In the genomic region with DNA sequence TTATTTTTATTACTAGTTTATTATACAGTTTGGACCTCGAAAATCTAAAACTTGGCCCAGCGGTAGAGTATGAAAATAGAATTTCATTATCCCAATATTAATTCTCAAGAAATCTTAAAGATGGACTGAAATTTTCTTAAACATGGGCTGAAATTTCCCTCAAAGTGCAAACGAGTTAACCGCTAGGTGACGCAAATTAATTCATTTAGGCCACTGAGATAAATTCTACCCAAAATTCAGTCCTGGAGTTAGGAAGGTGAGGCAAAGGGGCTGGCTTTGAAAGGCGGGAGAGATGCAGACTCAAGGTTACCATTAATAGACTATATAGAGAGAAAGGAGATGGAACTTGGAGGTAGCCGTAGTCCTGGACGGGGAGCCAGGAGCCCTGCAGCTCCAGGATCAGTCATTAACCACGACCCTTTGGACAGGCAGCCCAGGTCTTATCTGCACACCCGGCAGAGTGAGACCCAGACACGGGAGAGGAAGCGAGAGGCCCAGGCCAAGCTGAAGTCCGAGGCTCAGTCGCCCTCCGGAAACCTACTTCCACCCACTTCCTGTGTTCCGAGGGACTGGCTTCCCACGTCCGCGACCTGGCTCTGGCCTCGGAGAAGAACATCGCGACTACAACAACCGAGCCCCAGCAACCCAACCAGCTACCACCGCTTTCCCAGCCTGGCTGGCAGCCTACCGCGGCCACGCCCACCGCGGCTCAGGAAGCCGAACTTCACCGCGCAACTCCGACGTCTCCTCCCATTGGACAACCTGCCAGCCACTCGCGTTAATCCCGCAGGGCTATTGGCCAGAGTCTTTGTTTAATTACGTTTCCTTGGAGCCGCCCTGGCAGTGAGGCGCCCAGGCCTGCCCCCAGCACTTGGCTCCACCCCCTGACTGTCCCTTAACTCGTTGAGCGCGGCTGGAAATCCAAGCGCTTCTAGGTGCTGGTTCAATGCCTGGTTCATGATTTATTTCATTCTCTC, we compare ENCODE assay signal across 8 cellular contexts. TPM values are rescaled to one million over a fixed set of nuclear protein-coding genes. Genes with fewer than 3 reads are reported as not detected.
DNase-seq lines count a peak whose midpoint lies in the region; ATAC-seq and TF ChIP-seq lines count a peak whose summit lies in the region.

A gene with protein sequence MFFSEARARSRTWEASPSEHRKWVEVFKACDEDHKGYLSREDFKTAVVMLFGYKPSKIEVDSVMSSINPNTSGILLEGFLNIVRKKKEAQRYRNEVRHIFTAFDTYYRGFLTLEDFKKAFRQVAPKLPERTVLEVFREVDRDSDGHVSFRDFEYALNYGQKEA (minus strand): TSS at position 686 of the 977 bp plus-strand sequence. CDS start 70 bp downstream, at position 616.

- peak within 1 kb of the TSS; percentile 82 for H3K4me3 ChIP-seq in epithelial cell of proximal tubule (ENCODE audit: low read depth, low read length)

- ATAC-seq in GM21576 (IDR thresholded peaks at IDR 0.05; ENCODE audit: unreplicated experiment), result peak; percentile 82

- DNase-seq in DMS153 treated with DMSO at 0.1 percent for 48 hours (lab: John Stamatoyannopoulos, UW; ENCODE audit: unreplicated experiment), result peak; percentile 99
- DNase-seq in OCI-M2 (lab: John Stamatoyannopoulos, UW; ENCODE audit: unreplicated experiment), result peak; percentile 92
- peak; percentile 89 for DNase-seq in activated T-cell treated with anti-CD3 and anti-CD28 coated beads, Interleukin-2, amount 50 U/mL, for 1 hour
- peak; percentile 80 for DNase-seq in epithelial cell of proximal tubule (ENCODE audit: low read depth)
- peak; percentile 98 for DNase-seq in mucosa of gallbladder (ENCODE audit: low spot score)
- DNase-seq in stimulated activated CD8-positive, alpha-beta memory T cell treated with anti-CD3 and anti-CD28 coated beads, Interleukin-4, amount 100 ng/mL, for 4 hours (ENCODE audit: low read depth in 2 of 2, low spot score in 1 of 2), result peak; percentile 89 to 90

- TF ChIP-seq RAD21 in Ishikawa (IDR thresholded peaks at IDR 0.05; ENCODE audit: low read depth), result no peak

- TF ChIP-seq CTCF in epithelial cell of proximal tubule (conservative IDR thresholded peaks at IDR 0.05; ENCODE audit: low read depth, low read length), result peak; percentile 38

- no peak for TF ChIP-seq EP300 in Ishikawa (IDR thresholded peaks at IDR 0.05; ENCODE audit: borderline replicate concordance)

TF ChIP-seq in Ishikawa, 13 proteins besides CTCF, POLR2A, EP300 and RAD21:
- TF ChIP-seq FOXM1 (IDR thresholded peaks at IDR 0.05; ENCODE audit: borderline replicate concordance, low read depth) (peak; percentile 69; the same call in 1 of the 2 replicates), EGR1 (IDR thresholded peaks at IDR 0.05) (no peak), NFIC (IDR thresholded peaks at IDR 0.05) (peak; percentile 46; the same call in 1 of the 2 replicates), CEBPB (IDR thresholded peaks at IDR 0.05) (no peak), ZBTB7A (IDR thresholded peaks at IDR 0.05; ENCODE audit: low read depth) (no peak), TEAD4 (IDR thresholded peaks at IDR 0.05) (no peak), YY1 (IDR thresholded peaks at IDR 0.05; ENCODE audit: low read depth) (no peak), TAF1 (IDR thresholded peaks at IDR 0.05; ENCODE audit: low read depth) (peak; percentile 74), TCF12 (IDR thresholded peaks at IDR 0.05; ENCODE audit: low read depth) (no peak; the same call in 1 of the 2 replicates), CREB1 (IDR thresholded peaks at IDR 0.05; ENCODE audit: low read depth) (peak; percentile 54; the same call in 1 of the 2 replicates)
- TF ChIP-seq, protein P1, sequence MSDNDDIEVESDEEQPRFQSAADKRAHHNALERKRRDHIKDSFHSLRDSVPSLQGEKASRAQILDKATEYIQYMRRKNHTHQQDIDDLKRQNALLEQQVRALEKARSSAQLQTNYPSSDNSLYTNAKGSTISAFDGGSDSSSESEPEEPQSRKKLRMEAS (IDR thresholded peaks at IDR 0.05), result no peak
- TF ChIP-seq, protein P2, sequence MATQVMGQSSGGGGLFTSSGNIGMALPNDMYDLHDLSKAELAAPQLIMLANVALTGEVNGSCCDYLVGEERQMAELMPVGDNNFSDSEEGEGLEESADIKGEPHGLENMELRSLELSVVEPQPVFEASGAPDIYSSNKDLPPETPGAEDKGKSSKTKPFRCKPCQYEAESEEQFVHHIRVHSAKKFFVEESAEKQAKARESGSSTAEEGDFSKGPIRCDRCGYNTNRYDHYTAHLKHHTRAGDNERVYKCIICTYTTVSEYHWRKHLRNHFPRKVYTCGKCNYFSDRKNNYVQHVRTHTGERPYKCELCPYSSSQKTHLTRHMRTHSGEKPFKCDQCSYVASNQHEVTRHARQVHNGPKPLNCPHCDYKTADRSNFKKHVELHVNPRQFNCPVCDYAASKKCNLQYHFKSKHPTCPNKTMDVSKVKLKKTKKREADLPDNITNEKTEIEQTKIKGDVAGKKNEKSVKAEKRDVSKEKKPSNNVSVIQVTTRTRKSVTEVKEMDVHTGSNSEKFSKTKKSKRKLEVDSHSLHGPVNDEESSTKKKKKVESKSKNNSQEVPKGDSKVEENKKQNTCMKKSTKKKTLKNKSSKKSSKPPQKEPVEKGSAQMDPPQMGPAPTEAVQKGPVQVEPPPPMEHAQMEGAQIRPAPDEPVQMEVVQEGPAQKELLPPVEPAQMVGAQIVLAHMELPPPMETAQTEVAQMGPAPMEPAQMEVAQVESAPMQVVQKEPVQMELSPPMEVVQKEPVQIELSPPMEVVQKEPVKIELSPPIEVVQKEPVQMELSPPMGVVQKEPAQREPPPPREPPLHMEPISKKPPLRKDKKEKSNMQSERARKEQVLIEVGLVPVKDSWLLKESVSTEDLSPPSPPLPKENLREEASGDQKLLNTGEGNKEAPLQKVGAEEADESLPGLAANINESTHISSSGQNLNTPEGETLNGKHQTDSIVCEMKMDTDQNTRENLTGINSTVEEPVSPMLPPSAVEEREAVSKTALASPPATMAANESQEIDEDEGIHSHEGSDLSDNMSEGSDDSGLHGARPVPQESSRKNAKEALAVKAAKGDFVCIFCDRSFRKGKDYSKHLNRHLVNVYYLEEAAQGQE (IDR thresholded peaks at IDR 0.05; ENCODE audit: low read depth), result no peak
TF ChIP-seq in Ishikawa: peak in this region for 4.

RNA-seq across cellular contexts. Expression of the gene that starts here (rescaled TPM):
- total RNA-seq in epithelial cell of proximal tubule (11.4 and 17.4 TPM in 2 replicates), mucosa of gallbladder (16.1 TPM)

Comparison
In these comparisons a context has a peak if more than half of its experiments do, and no peak if none do; other contexts are left out.
1. Peak in every context shown above with its lines: DNase-seq, ATAC-seq and H3K4me3 ChIP-seq.